In genomic region chr2:177245010-177245422, GRCh38 we compare ENCODE assay signal across 8 cellular contexts. TPM values are rescaled to one million over a fixed set of nuclear protein-coding genes. Genes with fewer than 3 reads are reported as not detected.
A peak's percentile ranks its signal among the peaks of the same experiment; 100 is the strongest.
DNase-seq lines count a peak whose midpoint lies in the region; ATAC-seq and TF ChIP-seq lines count a peak whose summit lies in the region.

No MANE protein-coding gene starts in this region.

- peaks cover 41% of the 10 kb centered on the region for H3K36me3 Mint-ChIP-seq in activated naive CD4-positive, alpha-beta T cell treated with anti-CD3 and anti-CD28 coated beads, Interleukin-2, amount 10 ng/mL, durations not matched to agents 7 days and 5 days
- H3K36me3 Mint-ChIP-seq in activated CD8-positive, alpha-beta T cell treated with anti-CD3 and anti-CD28 coated beads for 36 hours (ENCODE audit: low read depth): peaks cover 36% of the 10 kb centered on the region
- H3K36me3 Mint-ChIP-seq in immature natural killer cell: no peaks in the 10 kb centered on the region

- H3K36me3 ChIP-seq in upper lobe of left lung: no peaks in the 10 kb centered on the region

- no peaks in the 10 kb centered on the region for H3K27me3 ChIP-seq in upper lobe of left lung

- no peaks in the 10 kb centered on the region for H3K9me3 ChIP-seq in upper lobe of left lung

- POLR2A ChIA-PET in activated CD8-positive, alpha-beta T cell treated with anti-CD3 and anti-CD28 coated beads for 36 hours (lab: Charles Lee): interaction anchor here (0.6 to 2.5 kb wide), 3 partner anchors 19 to 28 kb away, joined by 3 to 18 read pairs (median 4); partner anchors contain the start of gene NFE2L2

- TF ChIP-seq POLR2A in upper lobe of left lung (IDR thresholded peaks at IDR 0.05): no peak

- WGBS in upper lobe of left lung, 2 donors: 50 to 60% methylated on average over 4 of the region's 4 CpGs

- no peak overlapping the region for H3K4me3 Mint-ChIP-seq in activated naive CD4-positive, alpha-beta T cell treated with anti-CD3 and anti-CD28 coated beads, Interleukin-2, amount 10 ng/mL, durations not matched to agents 7 days and 5 days
- H3K4me3 Mint-ChIP-seq in activated CD8-positive, alpha-beta T cell treated with anti-CD3 and anti-CD28 coated beads for 36 hours: no peak overlapping the region
- H3K4me3 Mint-ChIP-seq in immature natural killer cell: peak overlapping the region in 1 of 5 donors; percentile 7

- peaks cover 76% of the 10 kb centered on the region for H3K4me1 Mint-ChIP-seq in activated naive CD4-positive, alpha-beta T cell treated with anti-CD3 and anti-CD28 coated beads, Interleukin-2, amount 10 ng/mL, durations not matched to agents 7 days and 5 days
- H3K4me1 Mint-ChIP-seq in activated CD8-positive, alpha-beta T cell treated with anti-CD3 and anti-CD28 coated beads for 36 hours (ENCODE audit: low read depth): peaks cover 77% of the 10 kb centered on the region
- peaks cover 81 to 95% of the 10 kb centered on the region in 2 donors for H3K4me1 Mint-ChIP-seq in immature natural killer cell

- no peak for ATAC-seq in activated CD8-positive, alpha-beta T cell treated with anti-CD3 and anti-CD28 coated beads for 36 hours
- peak in 1 of 2 donors; percentile 45 for ATAC-seq in upper lobe of left lung (ENCODE audit: low FRiP score in 2 of 2)
- no peak for ATAC-seq in GM18907 (IDR thresholded peaks at IDR 0.05; ENCODE audit: unreplicated experiment)
- no peak for ATAC-seq in GM21825 (IDR thresholded peaks at IDR 0.05; ENCODE audit: unreplicated experiment)
- ATAC-seq in HG02610 (IDR thresholded peaks at IDR 0.05; ENCODE audit: unreplicated experiment): no peak

- H3K27me3 Mint-ChIP-seq in activated naive CD4-positive, alpha-beta T cell treated with anti-CD3 and anti-CD28 coated beads, Interleukin-2, amount 10 ng/mL, durations not matched to agents 7 days and 5 days: no peaks in the 10 kb centered on the region
- H3K27me3 Mint-ChIP-seq in activated CD8-positive, alpha-beta T cell treated with anti-CD3 and anti-CD28 coated beads for 36 hours: no peaks in the 10 kb centered on the region
- peaks cover 0 to 2% (median 0%) of the 10 kb centered on the region in 3 donors for H3K27me3 Mint-ChIP-seq in immature natural killer cell (ENCODE audit: low read depth in 3 of 3)

- TF ChIP-seq EP300 in upper lobe of left lung (IDR thresholded peaks at IDR 0.05): no peak

- TF ChIP-seq CTCF in activated CD8-positive, alpha-beta T cell treated with anti-CD3 and anti-CD28 coated beads for 36 hours (IDR thresholded peaks at IDR 0.05): no peak
- TF ChIP-seq CTCF in upper lobe of left lung (IDR thresholded peaks at IDR 0.05): no peak

- H3K4me3 ChIP-seq in upper lobe of left lung: no peak overlapping the region

- H3K9me3 Mint-ChIP-seq in activated naive CD4-positive, alpha-beta T cell treated with anti-CD3 and anti-CD28 coated beads, Interleukin-2, amount 10 ng/mL, durations not matched to agents 7 days and 5 days: no peaks in the 10 kb centered on the region
- no peaks in the 10 kb centered on the region for H3K9me3 Mint-ChIP-seq in activated CD8-positive, alpha-beta T cell treated with anti-CD3 and anti-CD28 coated beads for 36 hours
- no peaks in the 10 kb centered on the region for H3K9me3 Mint-ChIP-seq in immature natural killer cell

- peaks cover 77 to 97% (median 86%) of the 10 kb centered on the region in 4 donors for H3K4me1 ChIP-seq in upper lobe of left lung

- DNase-seq in activated naive CD4-positive, alpha-beta T cell treated with anti-CD3 and anti-CD28 coated beads, Interleukin-2, amount 10 ng/mL, durations not matched to agents 7 days and 5 days: no peak
- DNase-seq in activated naive CD4-positive, alpha-beta T cell treated with anti-CD3 and anti-CD28 coated beads, Interleukin-2, amount 50 U/mL, for 16 hours: no peak
- no peak for DNase-seq in activated CD8-positive, alpha-beta T cell treated with anti-CD3 and anti-CD28 coated beads for 36 hours
- DNase-seq in immature natural killer cell (no peak), upper lobe of left lung (no peak)

- H3K27ac ChIP-seq in upper lobe of left lung: peak overlapping the region; percentile 18 to 92 (median 66)

- CTCF ChIA-PET in activated naive CD4-positive, alpha-beta T cell treated with anti-CD3 and anti-CD28 coated beads, Interleukin-2, amount 10 ng/mL, durations not matched to agents 7 days and 5 days (lab: Charles Lee): interaction anchor here (1.0 to 1.3 kb wide), 2 partner anchors 18 to 49 kb away, joined by 3 to 6 read pairs; no protein-coding TSS in a partner anchor
- CTCF ChIA-PET in activated CD8-positive, alpha-beta T cell treated with anti-CD3 and anti-CD28 coated beads for 36 hours (lab: Charles Lee): interaction anchor here (0.9 kb wide), 1 partner anchor 80 kb away, joined by 3 read pairs; no protein-coding TSS in a partner anchor

- intact Hi-C loops in activated CD8-positive, alpha-beta T cell treated with anti-CD3 and anti-CD28 coated beads for 36 hours (cut with micrococcal nuclease): no loop called here

- peak overlapping the region; percentile 38 for H3K27ac Mint-ChIP-seq in activated naive CD4-positive, alpha-beta T cell treated with anti-CD3 and anti-CD28 coated beads, Interleukin-2, amount 10 ng/mL, durations not matched to agents 7 days and 5 days
- peak overlapping the region; percentile 84 for H3K27ac Mint-ChIP-seq in activated CD8-positive, alpha-beta T cell treated with anti-CD3 and anti-CD28 coated beads for 36 hours
- H3K27ac Mint-ChIP-seq in immature natural killer cell: peak overlapping the region; percentile 24 to 82 (median 74)

RNA-seq across cellular contexts. Expression of gene NFE2L2, which starts 19.5 kb away (rescaled TPM):
- total RNA-seq in activated CD8-positive, alpha-beta T cell treated with anti-CD3 and anti-CD28 coated beads for 36 hours: 10 to 100 TPM; 57.3 to 57.6 TPM
- polyA plus RNA-seq in immature natural killer cell: 10 to 100 TPM; 36.9 to 50.2 (median 41.2) TPM
- total RNA-seq in upper lobe of left lung: 100 to 1,000 TPM in 3 of 6 donors, 10 to 100 TPM in 3; 52.4 to 174 (median 94.4) TPM

RNA-seq across cellular contexts. Expression of gene HNRNPA3, which starts 32.4 kb away (rescaled TPM):
- total RNA-seq in activated CD8-positive, alpha-beta T cell treated with anti-CD3 and anti-CD28 coated beads for 36 hours: 100 to 1,000 TPM; 292 to 308 TPM
- 10 to 100 TPM; 47.7 to 85.5 (median 49.7) TPM for polyA plus RNA-seq in immature natural killer cell
- 100 to 1,000 TPM in 2 of 6 donors, 10 to 100 TPM in 4; 53.2 to 146 (median 89.0) TPM for total RNA-seq in upper lobe of left lung
